ENCODE assay signal across 19 cellular contexts in genomic region chr12:42498549-42499247, GRCh38.
"Had no signal": no experiment of that assay in that cellular context is flagged by ENCODE, and none has a peak within 500 bp of the region (broad histone marks: within the 10 kb centered on the region; RNA-seq: fewer than 3 reads in every experiment).

No MANE protein-coding gene starts in this region.

- H3K9me3 ChIP-seq: gastroesophageal sphincter, pancreas, tibial artery had no signal

- H3K4me3 Mint-ChIP-seq: activated CD4-positive, alpha-beta T cell treated with anti-CD3 and anti-CD28 coated beads, Interleukin-2, amount 10 ng/mL, durations not matched to agents 24 days and 14 days; activated CD8-positive, alpha-beta T cell treated with anti-CD3 and anti-CD28 coated beads, Interleukin-2, amount 10 ng/mL, durations not matched to agents 7 days and 5 days; activated naive CD4-positive, alpha-beta T cell treated with anti-CD3 and anti-CD28 coated beads for 36 hours; activated naive CD8-positive, alpha-beta T cell treated with anti-CD3 and anti-CD28 coated beads, Interleukin-2, amount 50 U/mL, for 24 hours; neural progenitor cell; T-helper 17 cell had no signal

- H3K36me3 ChIP-seq: gastroesophageal sphincter, neural progenitor cell, pancreas, tibial artery had no signal

- DNase-seq: activated CD4-positive, alpha-beta T cell treated with anti-CD3 and anti-CD28 coated beads, Interleukin-2, amount 10 ng/mL, durations not matched to agents 24 days and 14 days; activated CD8-positive, alpha-beta memory T cell treated with anti-CD3 and anti-CD28 coated beads, Interleukin-2, amount 50 U/mL, for 4 hours; activated CD8-positive, alpha-beta T cell treated with anti-CD3 and anti-CD28 coated beads, Interleukin-2, amount 10 ng/mL, durations not matched to agents 7 days and 5 days; activated naive CD4-positive, alpha-beta T cell treated with anti-CD3 and anti-CD28 coated beads for 36 hours; activated naive CD8-positive, alpha-beta T cell treated with anti-CD3 and anti-CD28 coated beads, Interleukin-2, amount 50 U/mL, for 24 hours; caudate nucleus; mammary epithelial cell; pancreas; stimulated activated CD4-positive, alpha-beta T cell treated with anti-CD3 and anti-CD28 coated beads, Interleukin-4, amount 100 ng/mL, for 1 hour; stimulated activated naive CD4-positive, alpha-beta T cell; T-helper 17 cell; tibial artery had no signal

- H2AFZ ChIP-seq: hepatocyte, neural progenitor cell had no signal

- H3K9me3 Mint-ChIP-seq: activated CD4-positive, alpha-beta T cell treated with anti-CD3 and anti-CD28 coated beads, Interleukin-2, amount 10 ng/mL, durations not matched to agents 24 days and 14 days; activated naive CD4-positive, alpha-beta T cell treated with anti-CD3 and anti-CD28 coated beads for 36 hours; activated naive CD8-positive, alpha-beta T cell treated with anti-CD3 and anti-CD28 coated beads, Interleukin-2, amount 50 U/mL, for 24 hours; neural progenitor cell had no signal

- FAIRE-seq: keratinocyte, pancreas, urothelium cell line had no signal

- H3K36me3 Mint-ChIP-seq: neural progenitor cell had no signal

- H3K27ac ChIP-seq: coronary artery, gastroesophageal sphincter, hepatocyte, neural progenitor cell, pancreas, tibial artery had no signal

- H3K27ac Mint-ChIP-seq: activated CD4-positive, alpha-beta T cell treated with anti-CD3 and anti-CD28 coated beads, Interleukin-2, amount 10 ng/mL, durations not matched to agents 24 days and 14 days; activated CD8-positive, alpha-beta T cell treated with anti-CD3 and anti-CD28 coated beads, Interleukin-2, amount 10 ng/mL, durations not matched to agents 7 days and 5 days; activated naive CD4-positive, alpha-beta T cell treated with anti-CD3 and anti-CD28 coated beads for 36 hours; activated naive CD8-positive, alpha-beta T cell treated with anti-CD3 and anti-CD28 coated beads, Interleukin-2, amount 50 U/mL, for 24 hours; neural progenitor cell; T-helper 17 cell had no signal

- H3K4me1 Mint-ChIP-seq: activated CD4-positive, alpha-beta T cell treated with anti-CD3 and anti-CD28 coated beads, Interleukin-2, amount 10 ng/mL, durations not matched to agents 24 days and 14 days; activated naive CD8-positive, alpha-beta T cell treated with anti-CD3 and anti-CD28 coated beads, Interleukin-2, amount 50 U/mL, for 24 hours; T-helper 17 cell had no signal

- ATAC-seq: activated CD8-positive, alpha-beta T cell treated with anti-CD3 and anti-CD28 coated beads, Interleukin-2, amount 10 ng/mL, durations not matched to agents 7 days and 5 days; activated naive CD8-positive, alpha-beta T cell treated with anti-CD3 and anti-CD28 coated beads, Interleukin-2, amount 50 U/mL, for 24 hours; gastroesophageal sphincter; left lobe of liver; pancreas; T-helper 17 cell had no signal

- H3K4me2 ChIP-seq: hepatocyte, neural progenitor cell had no signal

- H3K4me1 ChIP-seq: neural progenitor cell, tibial artery had no signal

- H3K9ac ChIP-seq: neural progenitor cell had no signal

- H3K4me3 ChIP-seq: coronary artery, gastroesophageal sphincter, hepatocyte, neural progenitor cell, pancreas, tibial artery had no signal

- H3K27me3 ChIP-seq: gastroesophageal sphincter, hepatocyte, neural progenitor cell, pancreas, tibial artery had no signal
